Comparison of ENCODE assay signal across 1 cellular context in the genomic region with DNA sequence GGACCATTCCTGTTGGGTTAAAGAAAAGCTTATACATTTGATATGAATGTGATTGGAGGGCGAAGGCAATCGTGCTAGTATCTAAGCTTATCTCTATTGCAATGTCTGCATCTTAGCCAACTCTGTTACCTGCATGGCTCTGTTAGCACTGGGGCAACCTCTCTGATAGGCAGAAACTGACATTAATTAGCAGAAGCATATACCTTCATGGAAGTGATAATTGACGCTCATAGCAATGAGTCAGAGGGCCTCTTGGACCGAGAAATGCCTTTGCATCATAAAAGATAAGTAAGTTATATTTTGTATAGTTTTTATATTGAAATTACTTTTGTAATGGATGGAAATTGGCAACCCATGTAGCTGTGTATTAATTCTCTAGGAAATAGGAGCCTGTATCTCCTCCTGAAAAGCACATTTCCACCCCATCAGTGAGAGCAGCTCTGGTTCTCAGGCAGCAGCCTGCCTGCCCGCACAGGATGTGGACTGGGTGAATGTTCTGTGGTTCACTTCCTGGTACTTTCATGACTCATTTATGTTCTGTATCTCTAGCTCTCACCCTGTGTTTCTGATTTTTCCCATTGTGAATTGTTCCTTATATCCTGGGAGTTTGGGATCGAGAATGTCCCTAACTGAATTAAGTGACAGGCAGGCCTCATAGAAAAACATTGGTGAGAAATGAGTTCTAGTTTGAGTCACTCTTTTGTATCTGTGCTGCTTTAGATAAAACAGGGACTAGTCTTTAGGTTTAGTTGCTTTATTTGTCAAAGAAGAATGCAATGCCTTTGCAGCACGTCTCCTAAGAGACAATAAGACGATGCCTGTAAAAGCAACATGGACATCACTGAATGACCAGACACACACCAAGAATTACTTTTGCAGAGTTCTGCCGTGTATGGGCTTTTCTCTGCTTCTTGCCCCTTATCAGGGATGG.
TF ChIP-seq lines count a peak whose summit lies in the region.

No MANE protein-coding gene starts in this region.

TF ChIP-seq in GM12878, 131 proteins besides CTCF, POLR2A, EP300 and RAD21:
- TF ChIP-seq, protein P1, sequence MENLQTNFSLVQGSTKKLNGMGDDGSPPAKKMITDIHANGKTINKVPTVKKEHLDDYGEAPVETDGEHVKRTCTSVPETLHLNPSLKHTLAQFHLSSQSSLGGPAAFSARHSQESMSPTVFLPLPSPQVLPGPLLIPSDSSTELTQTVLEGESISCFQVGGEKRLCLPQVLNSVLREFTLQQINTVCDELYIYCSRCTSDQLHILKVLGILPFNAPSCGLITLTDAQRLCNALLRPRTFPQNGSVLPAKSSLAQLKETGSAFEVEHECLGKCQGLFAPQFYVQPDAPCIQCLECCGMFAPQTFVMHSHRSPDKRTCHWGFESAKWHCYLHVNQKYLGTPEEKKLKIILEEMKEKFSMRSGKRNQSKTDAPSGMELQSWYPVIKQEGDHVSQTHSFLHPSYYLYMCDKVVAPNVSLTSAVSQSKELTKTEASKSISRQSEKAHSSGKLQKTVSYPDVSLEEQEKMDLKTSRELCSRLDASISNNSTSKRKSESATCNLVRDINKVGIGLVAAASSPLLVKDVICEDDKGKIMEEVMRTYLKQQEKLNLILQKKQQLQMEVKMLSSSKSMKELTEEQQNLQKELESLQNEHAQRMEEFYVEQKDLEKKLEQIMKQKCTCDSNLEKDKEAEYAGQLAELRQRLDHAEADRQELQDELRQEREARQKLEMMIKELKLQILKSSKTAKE (IDR thresholded peaks at IDR 0.05; ENCODE audit: low read depth, poor library complexity, severe bottlenecking) = no peak
